ENCODE assay signal across 7 cellular contexts in genomic region chr3:21387142-21387826, GRCh38.
DNase-seq lines count a peak whose midpoint lies in the region; ATAC-seq, FAIRE-seq and TF ChIP-seq lines count a peak whose summit lies in the region.
"Not testable (repeated sequence)": the region's sequence is repeated elsewhere in the genome, so short reads cannot be mapped to it uniquely, and the experiment has no call there.

No MANE protein-coding gene starts in this region.

- not testable (repeated sequence) for ATAC-seq in Right ventricle myocardium inferior, upper lobe of right lung

- H2BK15ac ChIP-seq in H1 (ENCODE audit: low read length); neuronal stem cell (ENCODE audit: low read length): not testable (repeated sequence)

- not testable (repeated sequence) for H3K4me2 ChIP-seq in H1 (ENCODE audit: insufficient read depth in 1 of 2, low read depth in 2 of 2, low read length in 2 of 2); neuronal stem cell (ENCODE audit: insufficient read depth, low read length, poor library complexity, severe bottlenecking)

- not testable (repeated sequence) for H4K91ac ChIP-seq in H1 (replicated peaks; ENCODE audit: insufficient read length, low read length); neuronal stem cell (ENCODE audit: low read depth, low read length, poor library complexity)

- H2BK5ac ChIP-seq in H1 (ENCODE audit: low read depth, low read length); neuronal stem cell (ENCODE audit: low read length): not testable (repeated sequence)

- H3K9ac ChIP-seq in H1 (replicated peaks in 1 of 4; ENCODE audit: extremely low read depth in 1 of 4, low read depth in 3 of 4, low read length in 3 of 4); kidney (ENCODE audit: low read length in 2 of 2); neuronal stem cell (ENCODE audit: low read depth, low read length, poor library complexity): not testable (repeated sequence)

- not testable (repeated sequence) for H3K9me3 ChIP-seq in H1 (ENCODE audit: insufficient read depth in 2 of 2, low read depth in 1 of 2, low read length in 1 of 2); kidney (ENCODE audit: control insufficient read depth in 1 of 2, low read length in 2 of 2); neuronal stem cell (replicated peaks in 1 of 2; ENCODE audit: control insufficient read depth in 2 of 2, insufficient read depth in 1 of 2, low read depth in 1 of 2, low read length in 2 of 2); upper lobe of right lung

- POLR2A ChIA-PET in H1 (lab: Charles Lee; ENCODE audit: partially characterized antibody), result not testable (repeated sequence)

- DNase-seq in activated gamma-delta T cell (lab: John Stamatoyannopoulos, UW) (peak; percentile 8), Right ventricle myocardium inferior (ENCODE audit: missing footprints) (peak; percentile 39), kidney (peak; percentile 64), upper lobe of right lung (peak; percentile 61)
- DNase-seq in H1 (ENCODE audit: low read depth in 1 of 2, low spot score in 2 of 2); endothelial cell (ENCODE audit: low spot score); neuronal stem cell (ENCODE audit: low spot score): not testable (repeated sequence)

- not testable (repeated sequence) for H3K18ac ChIP-seq in H1 (ENCODE audit: extremely low read depth, low read length); neuronal stem cell (ENCODE audit: low read length)

- H4K5ac ChIP-seq in H1 (ENCODE audit: insufficient read length, low read depth, low read length), result not testable (repeated sequence)

- not testable (repeated sequence) for H3K36me3 Mint-ChIP-seq in endothelial cell (ENCODE audit: low read depth, unreplicated experiment)

- H3K9me3 Mint-ChIP-seq in endothelial cell (ENCODE audit: unreplicated experiment), result not testable (repeated sequence)

- H3K4me3 Mint-ChIP-seq in endothelial cell (ENCODE audit: unreplicated experiment), result peak overlapping the region; percentile 48

- not testable (repeated sequence) for H3K4me1 ChIP-seq in H1 (replicated peaks in 1 of 4; ENCODE audit: control insufficient read depth in 3 of 4, insufficient read depth in 4 of 4, low read length in 3 of 4); kidney (ENCODE audit: control insufficient read depth in 1 of 2, insufficient read depth in 1 of 2, low read depth in 1 of 2, low read length in 2 of 2); neuronal stem cell (ENCODE audit: control insufficient read depth in 2 of 2, insufficient read depth in 1 of 2, low read depth in 1 of 2, low read length in 2 of 2); upper lobe of right lung

- not testable (repeated sequence) for H3K36me3 ChIP-seq in H1 (ENCODE audit: control insufficient read depth in 2 of 4, insufficient read depth in 4 of 4, low read length in 3 of 4); kidney (ENCODE audit: control insufficient read depth in 1 of 2, insufficient read depth in 2 of 2, low read length in 2 of 2); neuronal stem cell (replicated peaks in 1 of 2; ENCODE audit: control insufficient read depth in 2 of 2, insufficient read depth in 2 of 2, low read length in 2 of 2); upper lobe of right lung

- intact Hi-C loops in Right ventricle myocardium inferior (cut with DNase I); kidney (cut with DNase I); upper lobe of right lung (cut with DNase I): not testable (repeated sequence)

- FAIRE-seq in H1 (lab: Jason Lieb, UNC); kidney (lab: Jason Lieb, UNC): not testable (repeated sequence)

- not testable (repeated sequence) for H3K79me1 ChIP-seq in H1 (ENCODE audit: low read depth, low read length); neuronal stem cell (ENCODE audit: low read depth, low read length)

- not testable (repeated sequence) for H3K27me3 ChIP-seq in H1 (replicated peaks in 1 of 4; ENCODE audit: control insufficient read depth in 3 of 4, extremely low read depth in 1 of 4, insufficient read depth in 3 of 4, low read length in 3 of 4); neuronal stem cell (ENCODE audit: control insufficient read depth in 3 of 3, insufficient read depth in 3 of 3, low read depth in 1 of 3, low read length in 3 of 3); upper lobe of right lung

- not testable (repeated sequence) for H3K14ac ChIP-seq in H1 (ENCODE audit: insufficient read length)
- peak overlapping the region; percentile 21 for H3K14ac ChIP-seq in neuronal stem cell (ENCODE audit: low read length)

- not testable (repeated sequence) for TF ChIP-seq EP300 in H1 (IDR thresholded peaks at IDR 0.05; ENCODE audit: borderline replicate concordance in 1 of 2, low read depth in 2 of 2, low read length in 2 of 2)

- H3K79me2 ChIP-seq in H1 (ENCODE audit: control insufficient read depth in 1 of 2, insufficient read depth in 2 of 2, low read length in 2 of 2), result not testable (repeated sequence)

- not testable (repeated sequence) for H3K4me1 Mint-ChIP-seq in endothelial cell (ENCODE audit: unreplicated experiment)

- H3K23me2 ChIP-seq in H1 (ENCODE audit: low read depth, low read length), result not testable (repeated sequence)

- not testable (repeated sequence) for H2AFZ ChIP-seq in H1 (ENCODE audit: low read length); neuronal stem cell (ENCODE audit: low read length)

- not testable (repeated sequence) for TF ChIP-seq POLR2A in H1 (IDR thresholded peaks at IDR 0.05; ENCODE audit: control extremely low read depth in 1 of 2, low read depth in 2 of 2, low read length in 2 of 2)

- not testable (repeated sequence) for H3K27ac ChIP-seq in H1 (ENCODE audit: low read depth, low read length); kidney (ENCODE audit: low read depth in 2 of 2, low read length in 2 of 2); neuronal stem cell (replicated peaks; ENCODE audit: low read length); upper lobe of right lung

- H4K20me1 ChIP-seq in H1 (replicated peaks in 1 of 2; ENCODE audit: control insufficient read depth in 1 of 2, insufficient read depth in 2 of 2, low read length in 2 of 2), result not testable (repeated sequence)

- not testable (repeated sequence) for H3K27me3 Mint-ChIP-seq in endothelial cell (ENCODE audit: unreplicated experiment)

- H4K8ac ChIP-seq in H1 (ENCODE audit: extremely low read depth, insufficient read depth, low read length), result 0 out of 2 replicates have a peak overlapping the region, but pooled peaks have one; percentile 51
- not testable (repeated sequence) for H4K8ac ChIP-seq in neuronal stem cell (ENCODE audit: low read depth, low read length)

- not testable (repeated sequence) for H2AK5ac ChIP-seq in H1 (ENCODE audit: low read depth, low read length); neuronal stem cell (ENCODE audit: low read depth, low read length)

- H3K27ac Mint-ChIP-seq in endothelial cell (ENCODE audit: unreplicated experiment), result not testable (repeated sequence)

- WGBS in H1 (ENCODE audit: extremely low coverage in 1 of 2, insufficient coverage in 1 of 2, insufficient read length in 1 of 2, insufficient replicate concordance in 2 of 2, low coverage in 1 of 2, low lambda C conversion rate in 2 of 2, missing lambda C conversion rate in 1 of 2), 2 experiments, result 89% methylated on average over 18 of the region's 30 CpGs; no CpG with 5 or more reads in 1 of the 2 experiments
- WGBS in neuronal stem cell (ENCODE audit: extremely low coverage in 2 of 2, insufficient read length in 2 of 2, insufficient replicate concordance in 1 of 2), 2 donors, result no CpG with 5 or more reads among the region's 30 CpGs

- H2BK120ac ChIP-seq in H1 (replicated peaks; ENCODE audit: low read depth, low read length); neuronal stem cell (ENCODE audit: low read depth, low read length): not testable (repeated sequence)

- TF ChIP-seq RAD21 in H1 (IDR thresholded peaks at IDR 0.05 in 1 of 2, conservative IDR thresholded peaks at IDR 0.05 in 1 of 2; ENCODE audit: low read depth in 2 of 2, low read length in 2 of 2), result not testable (repeated sequence)

- not testable (repeated sequence) for H3K56ac ChIP-seq in H1 (replicated peaks; ENCODE audit: insufficient read length, low read depth, low read length)

- not testable (repeated sequence) for TF ChIP-seq CTCF in H1 (IDR thresholded peaks at IDR 0.05; ENCODE audit: control extremely low read depth in 1 of 3, insufficient read depth in 1 of 3, low read depth in 1 of 3, low read length in 3 of 3); endothelial cell (IDR thresholded peaks at IDR 0.05; ENCODE audit: unreplicated experiment); kidney (IDR thresholded peaks at IDR 0.05; ENCODE audit: borderline replicate concordance, extremely low read depth, insufficient read depth); upper lobe of right lung (IDR thresholded peaks at IDR 0.05)

- H3K23ac ChIP-seq in H1 (ENCODE audit: insufficient read length); neuronal stem cell (ENCODE audit: low read depth, low read length, poor library complexity): not testable (repeated sequence)

- not testable (repeated sequence) for H2BK20ac ChIP-seq in H1 (ENCODE audit: low read length)

- CTCF ChIA-PET in H1 (lab: Charles Lee; ENCODE audit: partially characterized antibody), result not testable (repeated sequence)

- not testable (repeated sequence) for H3K4me3 ChIP-seq in H1 (ENCODE audit: extremely low read depth in 1 of 4, insufficient read depth in 2 of 4, low read depth in 3 of 4, low read length in 4 of 4); kidney (ENCODE audit: low read length in 2 of 2); neuronal stem cell (ENCODE audit: low read length in 2 of 2); upper lobe of right lung

- H3K4ac ChIP-seq in H1 (replicated peaks; ENCODE audit: insufficient read length, low read depth, low read length); neuronal stem cell (ENCODE audit: low read length): not testable (repeated sequence)

- H2BK12ac ChIP-seq in H1 (ENCODE audit: low read depth, low read length); neuronal stem cell (ENCODE audit: low read length): not testable (repeated sequence)
